In the genomic region with DNA sequence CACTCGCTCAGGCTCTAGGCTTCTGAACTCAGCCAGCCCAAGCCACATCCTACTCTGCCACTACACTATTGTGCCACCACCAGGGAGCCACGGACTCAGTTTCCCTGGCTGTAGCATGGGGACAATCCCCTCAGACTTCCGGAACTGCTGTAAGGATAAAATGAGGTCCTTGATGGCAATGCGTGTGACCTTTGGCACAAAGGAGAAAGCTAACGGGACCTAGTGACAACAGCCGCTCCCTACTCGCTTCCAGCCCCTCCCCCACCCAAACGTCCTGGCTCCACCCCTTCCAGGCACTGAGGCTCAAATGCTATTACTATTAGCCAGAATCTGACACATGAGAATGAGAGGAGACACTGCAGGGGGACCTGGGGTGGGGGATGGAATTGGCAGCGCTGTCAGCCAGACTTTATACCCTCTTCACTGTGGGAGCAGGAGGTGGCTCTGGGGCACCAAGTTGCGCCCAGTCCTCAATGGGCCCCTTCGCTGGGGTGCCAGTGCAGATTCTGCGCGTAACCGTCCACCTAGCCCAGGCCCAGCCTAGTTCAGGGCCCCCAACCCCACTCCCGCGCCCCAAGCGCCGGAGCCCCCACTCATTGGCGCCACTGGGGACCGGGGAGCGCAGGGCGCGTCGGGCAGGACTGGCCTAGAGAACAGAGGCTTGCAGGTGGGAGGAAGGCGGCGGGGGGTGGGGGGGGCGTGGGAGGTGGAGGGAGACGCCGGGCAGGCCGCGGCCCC, we compare ENCODE assay signal across 1 cellular context.
TF ChIP-seq lines count a peak whose summit lies in the region.

No MANE protein-coding gene starts in this region.

TF ChIP-seq in HepG2, 621 proteins besides CTCF, POLR2A, EP300 and RAD21 (continues in another document):
- TF ChIP-seq, protein P1, sequence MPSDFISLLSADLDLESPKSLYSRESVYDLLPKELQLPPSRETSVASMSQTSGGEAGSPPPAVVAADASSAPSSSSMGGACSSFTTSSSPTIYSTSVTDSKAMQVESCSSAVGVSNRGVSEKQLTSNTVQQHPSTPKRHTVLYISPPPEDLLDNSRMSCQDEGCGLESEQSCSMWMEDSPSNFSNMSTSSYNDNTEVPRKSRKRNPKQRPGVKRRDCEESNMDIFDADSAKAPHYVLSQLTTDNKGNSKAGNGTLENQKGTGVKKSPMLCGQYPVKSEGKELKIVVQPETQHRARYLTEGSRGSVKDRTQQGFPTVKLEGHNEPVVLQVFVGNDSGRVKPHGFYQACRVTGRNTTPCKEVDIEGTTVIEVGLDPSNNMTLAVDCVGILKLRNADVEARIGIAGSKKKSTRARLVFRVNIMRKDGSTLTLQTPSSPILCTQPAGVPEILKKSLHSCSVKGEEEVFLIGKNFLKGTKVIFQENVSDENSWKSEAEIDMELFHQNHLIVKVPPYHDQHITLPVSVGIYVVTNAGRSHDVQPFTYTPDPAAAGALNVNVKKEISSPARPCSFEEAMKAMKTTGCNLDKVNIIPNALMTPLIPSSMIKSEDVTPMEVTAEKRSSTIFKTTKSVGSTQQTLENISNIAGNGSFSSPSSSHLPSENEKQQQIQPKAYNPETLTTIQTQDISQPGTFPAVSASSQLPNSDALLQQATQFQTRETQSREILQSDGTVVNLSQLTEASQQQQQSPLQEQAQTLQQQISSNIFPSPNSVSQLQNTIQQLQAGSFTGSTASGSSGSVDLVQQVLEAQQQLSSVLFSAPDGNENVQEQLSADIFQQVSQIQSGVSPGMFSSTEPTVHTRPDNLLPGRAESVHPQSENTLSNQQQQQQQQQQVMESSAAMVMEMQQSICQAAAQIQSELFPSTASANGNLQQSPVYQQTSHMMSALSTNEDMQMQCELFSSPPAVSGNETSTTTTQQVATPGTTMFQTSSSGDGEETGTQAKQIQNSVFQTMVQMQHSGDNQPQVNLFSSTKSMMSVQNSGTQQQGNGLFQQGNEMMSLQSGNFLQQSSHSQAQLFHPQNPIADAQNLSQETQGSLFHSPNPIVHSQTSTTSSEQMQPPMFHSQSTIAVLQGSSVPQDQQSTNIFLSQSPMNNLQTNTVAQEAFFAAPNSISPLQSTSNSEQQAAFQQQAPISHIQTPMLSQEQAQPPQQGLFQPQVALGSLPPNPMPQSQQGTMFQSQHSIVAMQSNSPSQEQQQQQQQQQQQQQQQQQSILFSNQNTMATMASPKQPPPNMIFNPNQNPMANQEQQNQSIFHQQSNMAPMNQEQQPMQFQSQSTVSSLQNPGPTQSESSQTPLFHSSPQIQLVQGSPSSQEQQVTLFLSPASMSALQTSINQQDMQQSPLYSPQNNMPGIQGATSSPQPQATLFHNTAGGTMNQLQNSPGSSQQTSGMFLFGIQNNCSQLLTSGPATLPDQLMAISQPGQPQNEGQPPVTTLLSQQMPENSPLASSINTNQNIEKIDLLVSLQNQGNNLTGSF (CRISPR knock-in tag; IDR thresholded peaks at IDR 0.05): no peak
- TF ChIP-seq, protein P2, sequence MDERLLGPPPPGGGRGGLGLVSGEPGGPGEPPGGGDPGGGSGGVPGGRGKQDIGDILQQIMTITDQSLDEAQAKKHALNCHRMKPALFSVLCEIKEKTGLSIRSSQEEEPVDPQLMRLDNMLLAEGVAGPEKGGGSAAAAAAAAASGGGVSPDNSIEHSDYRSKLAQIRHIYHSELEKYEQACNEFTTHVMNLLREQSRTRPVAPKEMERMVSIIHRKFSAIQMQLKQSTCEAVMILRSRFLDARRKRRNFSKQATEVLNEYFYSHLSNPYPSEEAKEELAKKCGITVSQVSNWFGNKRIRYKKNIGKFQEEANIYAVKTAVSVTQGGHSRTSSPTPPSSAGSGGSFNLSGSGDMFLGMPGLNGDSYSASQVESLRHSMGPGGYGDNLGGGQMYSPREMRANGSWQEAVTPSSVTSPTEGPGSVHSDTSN (CRISPR knock-in tag; IDR thresholded peaks at IDR 0.05): no peak
- TF ChIP-seq, protein P3, sequence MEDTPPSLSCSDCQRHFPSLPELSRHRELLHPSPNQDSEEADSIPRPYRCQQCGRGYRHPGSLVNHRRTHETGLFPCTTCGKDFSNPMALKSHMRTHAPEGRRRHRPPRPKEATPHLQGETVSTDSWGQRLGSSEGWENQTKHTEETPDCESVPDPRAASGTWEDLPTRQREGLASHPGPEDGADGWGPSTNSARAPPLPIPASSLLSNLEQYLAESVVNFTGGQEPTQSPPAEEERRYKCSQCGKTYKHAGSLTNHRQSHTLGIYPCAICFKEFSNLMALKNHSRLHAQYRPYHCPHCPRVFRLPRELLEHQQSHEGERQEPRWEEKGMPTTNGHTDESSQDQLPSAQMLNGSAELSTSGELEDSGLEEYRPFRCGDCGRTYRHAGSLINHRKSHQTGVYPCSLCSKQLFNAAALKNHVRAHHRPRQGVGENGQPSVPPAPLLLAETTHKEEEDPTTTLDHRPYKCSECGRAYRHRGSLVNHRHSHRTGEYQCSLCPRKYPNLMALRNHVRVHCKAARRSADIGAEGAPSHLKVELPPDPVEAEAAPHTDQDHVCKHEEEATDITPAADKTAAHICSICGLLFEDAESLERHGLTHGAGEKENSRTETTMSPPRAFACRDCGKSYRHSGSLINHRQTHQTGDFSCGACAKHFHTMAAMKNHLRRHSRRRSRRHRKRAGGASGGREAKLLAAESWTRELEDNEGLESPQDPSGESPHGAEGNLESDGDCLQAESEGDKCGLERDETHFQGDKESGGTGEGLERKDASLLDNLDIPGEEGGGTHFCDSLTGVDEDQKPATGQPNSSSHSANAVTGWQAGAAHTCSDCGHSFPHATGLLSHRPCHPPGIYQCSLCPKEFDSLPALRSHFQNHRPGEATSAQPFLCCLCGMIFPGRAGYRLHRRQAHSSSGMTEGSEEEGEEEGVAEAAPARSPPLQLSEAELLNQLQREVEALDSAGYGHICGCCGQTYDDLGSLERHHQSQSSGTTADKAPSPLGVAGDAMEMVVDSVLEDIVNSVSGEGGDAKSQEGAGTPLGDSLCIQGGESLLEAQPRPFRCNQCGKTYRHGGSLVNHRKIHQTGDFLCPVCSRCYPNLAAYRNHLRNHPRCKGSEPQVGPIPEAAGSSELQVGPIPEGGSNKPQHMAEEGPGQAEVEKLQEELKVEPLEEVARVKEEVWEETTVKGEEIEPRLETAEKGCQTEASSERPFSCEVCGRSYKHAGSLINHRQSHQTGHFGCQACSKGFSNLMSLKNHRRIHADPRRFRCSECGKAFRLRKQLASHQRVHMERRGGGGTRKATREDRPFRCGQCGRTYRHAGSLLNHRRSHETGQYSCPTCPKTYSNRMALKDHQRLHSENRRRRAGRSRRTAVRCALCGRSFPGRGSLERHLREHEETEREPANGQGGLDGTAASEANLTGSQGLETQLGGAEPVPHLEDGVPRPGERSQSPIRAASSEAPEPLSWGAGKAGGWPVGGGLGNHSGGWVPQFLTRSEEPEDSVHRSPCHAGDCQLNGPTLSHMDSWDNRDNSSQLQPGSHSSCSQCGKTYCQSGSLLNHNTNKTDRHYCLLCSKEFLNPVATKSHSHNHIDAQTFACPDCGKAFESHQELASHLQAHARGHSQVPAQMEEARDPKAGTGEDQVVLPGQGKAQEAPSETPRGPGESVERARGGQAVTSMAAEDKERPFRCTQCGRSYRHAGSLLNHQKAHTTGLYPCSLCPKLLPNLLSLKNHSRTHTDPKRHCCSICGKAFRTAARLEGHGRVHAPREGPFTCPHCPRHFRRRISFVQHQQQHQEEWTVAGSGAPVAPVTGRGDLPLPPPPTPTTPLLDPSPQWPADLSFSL (CRISPR knock-in tag; IDR thresholded peaks at IDR 0.05): no peak
- TF ChIP-seq, protein P4, sequence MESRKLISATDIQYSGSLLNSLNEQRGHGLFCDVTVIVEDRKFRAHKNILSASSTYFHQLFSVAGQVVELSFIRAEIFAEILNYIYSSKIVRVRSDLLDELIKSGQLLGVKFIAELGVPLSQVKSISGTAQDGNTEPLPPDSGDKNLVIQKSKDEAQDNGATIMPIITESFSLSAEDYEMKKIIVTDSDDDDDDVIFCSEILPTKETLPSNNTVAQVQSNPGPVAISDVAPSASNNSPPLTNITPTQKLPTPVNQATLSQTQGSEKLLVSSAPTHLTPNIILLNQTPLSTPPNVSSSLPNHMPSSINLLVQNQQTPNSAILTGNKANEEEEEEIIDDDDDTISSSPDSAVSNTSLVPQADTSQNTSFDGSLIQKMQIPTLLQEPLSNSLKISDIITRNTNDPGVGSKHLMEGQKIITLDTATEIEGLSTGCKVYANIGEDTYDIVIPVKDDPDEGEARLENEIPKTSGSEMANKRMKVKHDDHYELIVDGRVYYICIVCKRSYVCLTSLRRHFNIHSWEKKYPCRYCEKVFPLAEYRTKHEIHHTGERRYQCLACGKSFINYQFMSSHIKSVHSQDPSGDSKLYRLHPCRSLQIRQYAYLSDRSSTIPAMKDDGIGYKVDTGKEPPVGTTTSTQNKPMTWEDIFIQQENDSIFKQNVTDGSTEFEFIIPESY (CRISPR knock-in tag; IDR thresholded peaks at IDR 0.05): no peak
- TF ChIP-seq, protein P5, sequence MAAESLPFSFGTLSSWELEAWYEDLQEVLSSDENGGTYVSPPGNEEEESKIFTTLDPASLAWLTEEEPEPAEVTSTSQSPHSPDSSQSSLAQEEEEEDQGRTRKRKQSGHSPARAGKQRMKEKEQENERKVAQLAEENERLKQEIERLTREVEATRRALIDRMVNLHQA (CRISPR knock-in tag; IDR thresholded peaks at IDR 0.05): no peak
- no peak for TF ChIP-seq SCMH1 (CRISPR knock-in tag; IDR thresholded peaks at IDR 0.05; ENCODE audit: borderline replicate concordance)
- no peak for TF ChIP-seq HOXA3 (CRISPR knock-in tag; IDR thresholded peaks at IDR 0.05)
- TF ChIP-seq XBP1 (CRISPR knock-in tag; IDR thresholded peaks at IDR 0.05): no peak
- TF ChIP-seq ZMYM3 (CRISPR knock-in tag; IDR thresholded peaks at IDR 0.05): 0 out of 2 replicates have a peak, but pooled peaks have one; percentile 31
- TF ChIP-seq HCFC1 (IDR thresholded peaks at IDR 0.05; ENCODE audit: low read depth, low read length): no peak
- TF ChIP-seq, protein P6, sequence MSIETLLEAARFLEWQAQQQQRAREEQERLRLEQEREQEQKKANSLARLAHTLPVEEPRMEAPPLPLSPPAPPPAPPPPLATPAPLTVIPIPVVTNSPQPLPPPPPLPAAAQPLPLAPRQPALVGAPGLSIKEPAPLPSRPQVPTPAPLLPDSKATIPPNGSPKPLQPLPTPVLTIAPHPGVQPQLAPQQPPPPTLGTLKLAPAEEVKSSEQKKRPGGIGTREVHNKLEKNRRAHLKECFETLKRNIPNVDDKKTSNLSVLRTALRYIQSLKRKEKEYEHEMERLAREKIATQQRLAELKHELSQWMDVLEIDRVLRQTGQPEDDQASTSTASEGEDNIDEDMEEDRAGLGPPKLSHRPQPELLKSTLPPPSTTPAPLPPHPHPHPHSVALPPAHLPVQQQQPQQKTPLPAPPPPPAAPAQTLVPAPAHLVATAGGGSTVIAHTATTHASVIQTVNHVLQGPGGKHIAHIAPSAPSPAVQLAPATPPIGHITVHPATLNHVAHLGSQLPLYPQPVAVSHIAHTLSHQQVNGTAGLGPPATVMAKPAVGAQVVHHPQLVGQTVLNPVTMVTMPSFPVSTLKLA (IDR thresholded peaks at IDR 0.05): no peak
- TF ChIP-seq SOX5 (CRISPR knock-in tag; IDR thresholded peaks at IDR 0.05; ENCODE audit: borderline replicate concordance): 0 out of 2 replicates have a peak, but pooled peaks have one; percentile 14
- 0 out of 2 replicates have a peak, but pooled peaks have one; percentile 14 for TF ChIP-seq GATAD2A (CRISPR knock-in tag; IDR thresholded peaks at IDR 0.05)
- TF ChIP-seq ZNF230 (CRISPR knock-in tag; IDR thresholded peaks at IDR 0.05): no peak
- 0 out of 2 replicates have a peak, but pooled peaks have one; percentile 53 for TF ChIP-seq ZNF430 (CRISPR knock-in tag; IDR thresholded peaks at IDR 0.05)
- no peak for TF ChIP-seq TMF1 (CRISPR knock-in tag; IDR thresholded peaks at IDR 0.05; ENCODE audit: low read depth)
- TF ChIP-seq, protein P7, sequence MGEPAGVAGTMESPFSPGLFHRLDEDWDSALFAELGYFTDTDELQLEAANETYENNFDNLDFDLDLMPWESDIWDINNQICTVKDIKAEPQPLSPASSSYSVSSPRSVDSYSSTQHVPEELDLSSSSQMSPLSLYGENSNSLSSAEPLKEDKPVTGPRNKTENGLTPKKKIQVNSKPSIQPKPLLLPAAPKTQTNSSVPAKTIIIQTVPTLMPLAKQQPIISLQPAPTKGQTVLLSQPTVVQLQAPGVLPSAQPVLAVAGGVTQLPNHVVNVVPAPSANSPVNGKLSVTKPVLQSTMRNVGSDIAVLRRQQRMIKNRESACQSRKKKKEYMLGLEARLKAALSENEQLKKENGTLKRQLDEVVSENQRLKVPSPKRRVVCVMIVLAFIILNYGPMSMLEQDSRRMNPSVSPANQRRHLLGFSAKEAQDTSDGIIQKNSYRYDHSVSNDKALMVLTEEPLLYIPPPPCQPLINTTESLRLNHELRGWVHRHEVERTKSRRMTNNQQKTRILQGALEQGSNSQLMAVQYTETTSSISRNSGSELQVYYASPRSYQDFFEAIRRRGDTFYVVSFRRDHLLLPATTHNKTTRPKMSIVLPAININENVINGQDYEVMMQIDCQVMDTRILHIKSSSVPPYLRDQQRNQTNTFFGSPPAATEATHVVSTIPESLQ (CRISPR knock-in tag; conservative IDR thresholded peaks at IDR 0.05): no peak
- TF ChIP-seq, protein P8, sequence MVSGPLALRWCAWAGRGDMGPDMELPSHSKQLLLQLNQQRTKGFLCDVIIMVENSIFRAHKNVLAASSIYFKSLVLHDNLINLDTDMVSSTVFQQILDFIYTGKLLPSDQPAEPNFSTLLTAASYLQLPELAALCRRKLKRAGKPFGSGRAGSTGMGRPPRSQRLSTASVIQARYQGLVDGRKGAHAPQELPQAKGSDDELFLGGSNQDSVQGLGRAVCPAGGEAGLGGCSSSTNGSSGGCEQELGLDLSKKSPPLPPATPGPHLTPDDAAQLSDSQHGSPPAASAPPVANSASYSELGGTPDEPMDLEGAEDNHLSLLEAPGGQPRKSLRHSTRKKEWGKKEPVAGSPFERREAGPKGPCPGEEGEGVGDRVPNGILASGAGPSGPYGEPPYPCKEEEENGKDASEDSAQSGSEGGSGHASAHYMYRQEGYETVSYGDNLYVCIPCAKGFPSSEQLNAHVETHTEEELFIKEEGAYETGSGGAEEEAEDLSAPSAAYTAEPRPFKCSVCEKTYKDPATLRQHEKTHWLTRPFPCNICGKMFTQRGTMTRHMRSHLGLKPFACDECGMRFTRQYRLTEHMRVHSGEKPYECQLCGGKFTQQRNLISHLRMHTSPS (CRISPR knock-in tag; IDR thresholded peaks at IDR 0.05; ENCODE audit: low read depth): no peak
- TF ChIP-seq PHF21A (CRISPR knock-in tag; IDR thresholded peaks at IDR 0.05): no peak
- no peak for TF ChIP-seq SNAPC2 (CRISPR knock-in tag; IDR thresholded peaks at IDR 0.05)
- TF ChIP-seq MAFF (IDR thresholded peaks at IDR 0.05; ENCODE audit: low read depth, low read length): no peak
- TF ChIP-seq PITX1 (CRISPR knock-in tag; IDR thresholded peaks at IDR 0.05): 0 out of 2 replicates have a peak, but pooled peaks have one; percentile 13
- peak; percentile 49 for TF ChIP-seq SAP130 (CRISPR knock-in tag; IDR thresholded peaks at IDR 0.05; ENCODE audit: low read depth)
- peak; percentile 74 for TF ChIP-seq PPARG (CRISPR knock-in tag; conservative IDR thresholded peaks at IDR 0.05)
- TF ChIP-seq, protein P9, sequence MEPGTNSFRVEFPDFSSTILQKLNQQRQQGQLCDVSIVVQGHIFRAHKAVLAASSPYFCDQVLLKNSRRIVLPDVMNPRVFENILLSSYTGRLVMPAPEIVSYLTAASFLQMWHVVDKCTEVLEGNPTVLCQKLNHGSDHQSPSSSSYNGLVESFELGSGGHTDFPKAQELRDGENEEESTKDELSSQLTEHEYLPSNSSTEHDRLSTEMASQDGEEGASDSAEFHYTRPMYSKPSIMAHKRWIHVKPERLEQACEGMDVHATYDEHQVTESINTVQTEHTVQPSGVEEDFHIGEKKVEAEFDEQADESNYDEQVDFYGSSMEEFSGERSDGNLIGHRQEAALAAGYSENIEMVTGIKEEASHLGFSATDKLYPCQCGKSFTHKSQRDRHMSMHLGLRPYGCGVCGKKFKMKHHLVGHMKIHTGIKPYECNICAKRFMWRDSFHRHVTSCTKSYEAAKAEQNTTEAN (CRISPR knock-in tag; conservative IDR thresholded peaks at IDR 0.05): no peak
- no peak for TF ChIP-seq SSRP1 (CRISPR knock-in tag; IDR thresholded peaks at IDR 0.05)
- no peak for TF ChIP-seq NCOA1 (CRISPR knock-in tag; IDR thresholded peaks at IDR 0.05)
